Comparison of ENCODE assay signal across 8 cellular contexts in the genomic region with DNA sequence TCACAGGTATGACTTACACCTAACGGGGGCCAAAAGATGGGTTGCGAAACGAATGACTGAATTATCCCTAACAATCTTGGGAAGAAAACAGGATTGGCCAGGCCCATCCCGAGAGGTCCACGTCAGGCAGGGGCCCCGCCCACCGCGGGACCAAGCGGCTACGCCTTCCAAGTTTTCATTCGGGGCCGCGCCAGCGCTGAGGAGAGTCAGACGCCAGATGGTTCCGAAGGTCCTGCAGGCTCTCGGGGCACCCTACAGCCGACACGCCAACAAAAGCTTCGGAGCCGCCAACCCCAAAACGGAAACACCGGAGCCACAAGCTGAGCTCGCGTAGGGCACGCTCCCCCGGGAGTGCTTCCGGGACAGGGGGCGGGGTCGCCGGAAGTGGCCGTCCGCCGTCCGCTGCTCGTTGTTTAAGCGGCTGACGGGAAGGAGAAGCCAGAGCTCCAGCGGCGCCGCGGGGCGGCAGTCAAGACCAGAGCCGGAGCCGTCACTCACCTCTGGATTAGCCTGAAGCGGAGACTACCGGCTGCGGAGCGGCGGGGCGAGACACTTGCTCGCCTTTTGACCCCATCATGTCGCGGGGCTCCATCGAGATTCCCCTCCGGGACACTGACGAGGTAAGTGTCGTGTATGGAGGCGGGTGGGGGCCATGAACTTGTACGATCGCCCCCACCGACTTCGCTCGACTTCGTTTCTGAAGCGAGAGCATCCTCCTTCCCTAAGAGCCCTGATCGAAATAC. TPM values are rescaled to one million over a fixed set of nuclear protein-coding genes. Genes with fewer than 3 reads are reported as not detected.
DNase-seq lines count a peak whose midpoint lies in the region; ATAC-seq, FAIRE-seq and TF ChIP-seq lines count a peak whose summit lies in the region.

A gene (plus strand): TSS at position 409 of the 743 bp plus-strand sequence. CDS start 167 bp downstream, at position 576.

- H3K4me2 ChIP-seq in keratinocyte (ENCODE audit: control insufficient read depth, extremely low read depth, insufficient read depth, low read depth, low read length) = peak within 1 kb of the TSS; percentile 90

- H2AFZ ChIP-seq in keratinocyte (ENCODE audit: control insufficient read depth, low read length) = peak within 1 kb of the TSS; percentile 96

- H3K9ac ChIP-seq in keratinocyte (ENCODE audit: control insufficient read depth, extremely low read depth, insufficient read depth, low read length) = peak within 1 kb of the TSS; percentile 94

- H3K27ac ChIP-seq in keratinocyte (ENCODE audit: control insufficient read depth, insufficient read depth, low read length) = peak within 1 kb of the TSS; percentile 94

- H3K4me1 ChIP-seq in keratinocyte (ENCODE audit: control insufficient read depth, extremely low read depth, insufficient read depth, low read length) = peaks cover 7% of the 10 kb centered on the region

- H3K27me3 ChIP-seq in keratinocyte (ENCODE audit: control insufficient read depth, extremely low read depth, insufficient read depth, low read length) = no peaks in the 10 kb centered on the region

- peak; percentile 36 for FAIRE-seq in keratinocyte (lab: Jason Lieb, UNC)

- H3K79me2 ChIP-seq in keratinocyte (ENCODE audit: control insufficient read depth, insufficient read depth, low read length) = peaks cover 20% of the 10 kb centered on the region

- DNase-seq in Ammon's horn (ENCODE audit: low spot score) (peak; percentile 93), NCI-H460 (ENCODE audit: extremely low read depth, low read depth) (peak; percentile 80), cerebellar nuclear complex (lab: John Stamatoyannopoulos, UW) (peak; percentile 52 to 82), keratinocyte (ENCODE audit: low read depth, low spot score) (peak; percentile 58)
- DNase-seq in activated CD4-positive, CD25-positive, alpha-beta regulatory T cell treated with anti-CD3 and anti-CD28 coated beads, Interleukin-2, amount 50 U/mL, for 72 hours = peak; percentile 95
- peak; percentile 95 for DNase-seq in stimulated activated CD4-positive, alpha-beta T cell treated with anti-CD3 and anti-CD28 coated beads, Interleukin-15, amount 100 ng/mL, for 24 hours

- no peaks in the 10 kb centered on the region for H3K9me3 ChIP-seq in keratinocyte (ENCODE audit: control insufficient read depth, low read depth, low read length)

- dilution Hi-C loops in keratinocyte (cut with MboI; ENCODE audit: extremely low pct_ligation_motif_present, low sequenced_read_pairs) = no loop called here

- peak within 1 kb of the TSS; percentile 73 to 97 (median 93) for H3K4me3 ChIP-seq in keratinocyte (ENCODE audit: control insufficient read depth in 2 of 3, extremely low read depth in 1 of 3, insufficient read depth in 2 of 3, low read depth in 1 of 3, low read length in 3 of 3)

- TF ChIP-seq CTCF in keratinocyte (optimal IDR thresholded peaks at IDR 0.05 in 1 of 3, IDR thresholded peaks at IDR 0.05 in 1 of 3, conservative IDR thresholded peaks at IDR 0.05 in 1 of 3; ENCODE audit: extremely low read depth in 1 of 3, insufficient read depth in 2 of 3, low read length in 3 of 3) = peak; percentile 15 to 50 (median 39)

- no peaks in the 10 kb centered on the region for H3K9me1 ChIP-seq in keratinocyte (ENCODE audit: control insufficient read depth, extremely low read depth, insufficient read depth, low read length)

- H3K36me3 ChIP-seq in keratinocyte (ENCODE audit: control insufficient read depth in 2 of 2, extremely low read depth in 1 of 2, insufficient read depth in 2 of 2, low read length in 2 of 2) = peaks cover 1 to 7% of the 10 kb centered on the region in 2 experiments

- H4K20me1 ChIP-seq in keratinocyte (ENCODE audit: control insufficient read depth, extremely low read depth, insufficient read depth, low read length) = no peaks in the 10 kb centered on the region

- ATAC-seq in GM19043 (IDR thresholded peaks at IDR 0.05; ENCODE audit: low read depth, unreplicated experiment) (peak; percentile 90), HG03378 (IDR thresholded peaks at IDR 0.05; ENCODE audit: unreplicated experiment) (peak; percentile 75)

RNA-seq across cellular contexts. Expression of the gene that starts here (rescaled TPM):
- 12.2 TPM in 2 replicates for total RNA-seq in NCI-H460 (2014; rRNA removed; shearing (Covaris generic))
- polyA plus RNA-seq in NCI-H460 (2014; cell fraction: nucleus; rRNA removed) = 4.5 and 10.0 TPM in 2 replicates
- polyA plus RNA-seq in keratinocyte = 12.2 to 21.8 TPM (median 15.5 TPM) in 3 replicates
- polyA plus RNA-seq in keratinocyte (2011; ENCODE audit: low read depth) = 49.4 TPM
- 10.9 and 15.5 TPM in 2 replicates for polyA plus RNA-seq in keratinocyte (2011; cell fraction: cytosol; rRNA removed)
- polyA plus RNA-seq in keratinocyte (2011; cell fraction: nucleus; rRNA removed) = 22.6 and 27.0 TPM in 2 replicates
- polyA plus RNA-seq in keratinocyte (2012; ENCODE audit: low replicate concordance) = 20.8 and 24.0 TPM in 2 replicates
- 5.9 to 20.3 TPM (median 17.7 TPM) in 3 replicates for polyA minus RNA-seq in keratinocyte
- 13.0 TPM for polyA minus RNA-seq in keratinocyte (2011; cell fraction: cytosol; rRNA and poly(A)+ RNA removed)
- 12.7 and 36.9 TPM in 2 replicates for polyA minus RNA-seq in keratinocyte (2011; cell fraction: nucleus; rRNA and poly(A)+ RNA removed)

Comparison
In these comparisons a context has a peak if more than half of its experiments do, and no peak if none do; other contexts are left out.
1. Peak in every context shown above with its lines: DNase-seq, ATAC-seq, H3K4me3 ChIP-seq and H3K27ac ChIP-seq.